ENCODE assay signal across 14 cellular contexts in genomic region chr3:30401971-30402370, GRCh38.
DNase-seq lines count a peak whose midpoint lies in the region; ATAC-seq, FAIRE-seq and TF ChIP-seq lines count a peak whose summit lies in the region.
"Had no signal": no experiment of that assay in that cellular context is flagged by ENCODE, and none has a peak within 500 bp of the region (broad histone marks: within the 10 kb centered on the region; RNA-seq: fewer than 3 reads in every experiment).

No MANE protein-coding gene starts in this region.

- no peak overlapping the region for H3K27ac Mint-ChIP-seq in astrocyte (ENCODE audit: unreplicated experiment)
- H3K27ac Mint-ChIP-seq: progenitor cell of endocrine pancreas had no signal

- H3K9me3 ChIP-seq in GM23248 (ENCODE audit: low read depth): no peaks in the 10 kb centered on the region
- H3K9me3 ChIP-seq in astrocyte (ENCODE audit: insufficient read depth, low read depth, low read length): no peaks in the 10 kb centered on the region
- no peaks in the 10 kb centered on the region for H3K9me3 ChIP-seq in MM.1S (replicated peaks; ENCODE audit: insufficient read depth, low read length)
- H3K9me3 ChIP-seq: transverse colon had no signal

- no peak overlapping the region for H3K4me3 ChIP-seq in AG04449 (ENCODE audit: low read depth, low read length)
- no peak overlapping the region for H3K4me3 ChIP-seq in GM23248
- no peak overlapping the region for H3K4me3 ChIP-seq in astrocyte (ENCODE audit: insufficient read depth, low read depth, low read length)
- H3K4me3 ChIP-seq in MM.1S (ENCODE audit: low read length): no peak overlapping the region
- H3K4me3 ChIP-seq: transverse colon had no signal

- no peak overlapping the region for H3K27ac ChIP-seq in GM23248
- H3K27ac ChIP-seq in astrocyte (ENCODE audit: low read depth, low read length): no peak overlapping the region
- no peak overlapping the region for H3K27ac ChIP-seq in MM.1S (ENCODE audit: low read length)

- H3K4me3 Mint-ChIP-seq in astrocyte (ENCODE audit: unreplicated experiment): no peak overlapping the region

- peak; percentile 71 for FAIRE-seq in astrocyte (lab: Jason Lieb, UNC)
- FAIRE-seq: GM12892 had no signal

- peak; percentile 10 for DNase-seq in AG04449 (ENCODE audit: low read depth, low spot score)
- DNase-seq in GM23248: peak; percentile 51
- no peak for DNase-seq in astrocyte (ENCODE audit: low read depth)
- DNase-seq in foreskin melanocyte: peak; percentile 71
- no peak for DNase-seq in MM.1S
- DNase-seq in H4 (ENCODE audit: low spot score): no peak
- no peak for DNase-seq in RPMI8226
- DNase-seq: DMS79, left colon, T-helper 1 cell, transverse colon had no signal

- no peaks in the 10 kb centered on the region for H4K20me1 ChIP-seq in GM23248 (ENCODE audit: insufficient read depth)
- H4K20me1 ChIP-seq in astrocyte (ENCODE audit: insufficient read depth, low read length): no peaks in the 10 kb centered on the region
- H4K20me1 ChIP-seq in MM.1S (ENCODE audit: insufficient read depth, low read length): no peaks in the 10 kb centered on the region

- 0 out of 2 replicates have a peak overlapping the region, but pooled peaks have one; percentile 7 for H2AFZ ChIP-seq in GM23248
- no peak overlapping the region for H2AFZ ChIP-seq in astrocyte (ENCODE audit: low read depth, low read length)
- no peak overlapping the region for H2AFZ ChIP-seq in MM.1S (ENCODE audit: low read length)

- H3K4me1 ChIP-seq in GM23248 (ENCODE audit: insufficient read depth): 0 out of 2 replicates have a peak, but pooled peaks cover 3% of the 10 kb centered on the region
- peaks cover 3% of the 10 kb centered on the region for H3K4me1 ChIP-seq in astrocyte (ENCODE audit: insufficient read depth, low read length)
- no peaks in the 10 kb centered on the region for H3K4me1 ChIP-seq in MM.1S (ENCODE audit: low read length)

- H3K27me3 Mint-ChIP-seq in astrocyte (ENCODE audit: low read depth, unreplicated experiment): no peaks in the 10 kb centered on the region
- H3K27me3 Mint-ChIP-seq: progenitor cell of endocrine pancreas had no signal

- H3K9me3 Mint-ChIP-seq in astrocyte (ENCODE audit: unreplicated experiment): no peaks in the 10 kb centered on the region

- TF ChIP-seq CTCF in AG04449 (IDR thresholded peaks at IDR 0.05; ENCODE audit: insufficient read depth, low read length, missing control alignments) (no peak), astrocyte (IDR thresholded peaks at IDR 0.05; ENCODE audit: insufficient read depth, low read depth, low read length) (no peak), MM.1S (IDR thresholded peaks at IDR 0.05; ENCODE audit: low read length) (no peak)

- H3K9me2 ChIP-seq in GM23248 (ENCODE audit: insufficient read depth) (no peaks in the 10 kb centered on the region), MM.1S (replicated peaks; ENCODE audit: insufficient read depth, low read length) (no peaks in the 10 kb centered on the region)

- H3K79me2 ChIP-seq in GM23248 (ENCODE audit: insufficient read depth) (no peaks in the 10 kb centered on the region), astrocyte (ENCODE audit: insufficient read depth, low read length) (no peaks in the 10 kb centered on the region), MM.1S (ENCODE audit: low read length) (no peaks in the 10 kb centered on the region)

- H3F3A ChIP-seq in GM23248 (ENCODE audit: insufficient read depth): no peaks in the 10 kb centered on the region
- no peaks in the 10 kb centered on the region for H3F3A ChIP-seq in MM.1S (ENCODE audit: insufficient read depth, low read length)

- CTCF ChIA-PET in AG04449 (lab: Yijun Ruan, JAX): interaction anchor here (1.0 kb wide), 1 partner anchor 288 kb away, joined by 3 read pairs; no protein-coding TSS in a partner anchor

- POLR2A ChIA-PET in AG04449 (lab: Yijun Ruan, JAX): no interaction called here

- no peak overlapping the region for H3K9ac ChIP-seq in GM23248
- no peak overlapping the region for H3K9ac ChIP-seq in astrocyte (ENCODE audit: low read length)
- H3K9ac ChIP-seq in MM.1S (ENCODE audit: low read length): no peak overlapping the region

- H3K36me3 ChIP-seq in GM23248 (ENCODE audit: low read depth) (no peaks in the 10 kb centered on the region), astrocyte (ENCODE audit: insufficient read depth, low read length) (no peaks in the 10 kb centered on the region), MM.1S (replicated peaks; ENCODE audit: insufficient read depth, low read length) (no peaks in the 10 kb centered on the region)
- H3K36me3 ChIP-seq: transverse colon had no signal

- H3K4me1 Mint-ChIP-seq in astrocyte (ENCODE audit: low read depth, unreplicated experiment): peaks cover 2% of the 10 kb centered on the region

- no peaks in the 10 kb centered on the region for H3K36me3 Mint-ChIP-seq in astrocyte (ENCODE audit: low read depth, unreplicated experiment)

- H3K4me2 ChIP-seq in GM23248 (ENCODE audit: unreplicated experiment): no peak overlapping the region
- H3K4me2 ChIP-seq in astrocyte (ENCODE audit: low read length): no peak overlapping the region
- no peak overlapping the region for H3K4me2 ChIP-seq in MM.1S (ENCODE audit: low read depth, low read length)

- no peak for ATAC-seq in HG03196 (IDR thresholded peaks at IDR 0.05; ENCODE audit: unreplicated experiment)
- ATAC-seq: left colon had no signal

- H3K27me3 ChIP-seq in GM23248 (replicated peaks; ENCODE audit: insufficient read depth) (no peaks in the 10 kb centered on the region), astrocyte (ENCODE audit: insufficient read depth, low read length) (no peaks in the 10 kb centered on the region), MM.1S (replicated peaks; ENCODE audit: insufficient read depth, low read length) (no peaks in the 10 kb centered on the region)
- H3K27me3 ChIP-seq: transverse colon had no signal

- in situ Hi-C loops in GM23248 (cut with MboI): no loop called here

Comparison
In these comparisons a context has a peak if more than half of its experiments do, and no peak if none do; other contexts are left out.
1. DNase-seq: peak in AG04449 (single experiment), GM23248 (single experiment) and foreskin melanocyte (single experiment); none in astrocyte (single experiment), MM.1S (single experiment), H4 (single experiment) and RPMI8226 (single experiment).